In genomic region chr10:88932539-88933256, GRCh38 we compare ENCODE assay signal across 1 cellular context.
TF ChIP-seq lines count a peak whose summit lies in the region.

No MANE protein-coding gene starts in this region.

TF ChIP-seq in HEK293, 187 proteins besides CTCF, POLR2A, EP300 and RAD21 (continued from another document and continues in another):
- TF ChIP-seq ZXDB (tag by site-specific recombination; IDR thresholded peaks at IDR 0.05) = peak; percentile 62; the same call in 1 of the 2 replicates
- no peak for TF ChIP-seq ZNF114 (tag by site-specific recombination; IDR thresholded peaks at IDR 0.05)
- no peak for TF ChIP-seq GLIS2 (tag by site-specific recombination; IDR thresholded peaks at IDR 0.05)
- no peak for TF ChIP-seq ZNF214 (tag by site-specific recombination; IDR thresholded peaks at IDR 0.05; ENCODE audit: borderline replicate concordance)
- TF ChIP-seq SALL2 (tag by site-specific recombination; IDR thresholded peaks at IDR 0.05; ENCODE audit: borderline replicate concordance) = no peak
- TF ChIP-seq ZNF426 (tag by site-specific recombination; IDR thresholded peaks at IDR 0.05) = no peak
- TF ChIP-seq ZNF16 (tag by site-specific recombination; IDR thresholded peaks at IDR 0.05; ENCODE audit: low read depth) = no peak
- 0 out of 2 replicates have a peak, but pooled peaks have one; percentile 15 for TF ChIP-seq KLF10 (tag by site-specific recombination; IDR thresholded peaks at IDR 0.05)
- TF ChIP-seq GFI1B (tag by site-specific recombination; IDR thresholded peaks at IDR 0.05) = peak; percentile 64
- TF ChIP-seq ZNF707 (tag by site-specific recombination; IDR thresholded peaks at IDR 0.05) = no peak
- TF ChIP-seq TCF7L2 (IDR thresholded peaks at IDR 0.05; ENCODE audit: borderline replicate concordance, low read depth, low read length) = no peak
- no peak for TF ChIP-seq ZFP3 (tag by site-specific recombination; IDR thresholded peaks at IDR 0.05; ENCODE audit: low read depth)
- no peak for TF ChIP-seq ZNF549 (tag by site-specific recombination; IDR thresholded peaks at IDR 0.05)
- TF ChIP-seq HOXC10 (CRISPR knock-in tag; IDR thresholded peaks at IDR 0.05) = no peak
- TF ChIP-seq ZNF157 (tag by site-specific recombination; IDR thresholded peaks at IDR 0.05) = no peak
- TF ChIP-seq ZNF10 (tag by site-specific recombination; IDR thresholded peaks at IDR 0.05) = no peak
- no peak for TF ChIP-seq ZNF169 (tag by site-specific recombination; IDR thresholded peaks at IDR 0.05)
- TF ChIP-seq ZNF501 (tag by site-specific recombination; IDR thresholded peaks at IDR 0.05) = no peak
- TF ChIP-seq ZNF843 (tag by site-specific recombination; IDR thresholded peaks at IDR 0.05) = no peak
- TF ChIP-seq IKZF3 (tag by site-specific recombination; IDR thresholded peaks at IDR 0.05) = no peak
- peak; percentile 60; the same call in 1 of the 2 replicates for TF ChIP-seq ZNF24 (tag by site-specific recombination; IDR thresholded peaks at IDR 0.05)
- no peak for TF ChIP-seq ZNF658 (tag by site-specific recombination; IDR thresholded peaks at IDR 0.05)
- no peak for TF ChIP-seq KLF17 (tag by site-specific recombination; IDR thresholded peaks at IDR 0.05)
- TF ChIP-seq ZNF280D (tag by site-specific recombination; IDR thresholded peaks at IDR 0.05) = no peak
- TF ChIP-seq ZNF510 (tag by site-specific recombination; IDR thresholded peaks at IDR 0.05; ENCODE audit: insufficient replicate concordance) = no peak
- TF ChIP-seq ZBTB11 (tag by site-specific recombination; conservative IDR thresholded peaks at IDR 0.05; ENCODE audit: low read depth) = no peak
- TF ChIP-seq ZBTB17 (tag by site-specific recombination; IDR thresholded peaks at IDR 0.05) = peak; percentile 87
- TF ChIP-seq ZNF292 (tag by site-specific recombination; IDR thresholded peaks at IDR 0.05; ENCODE audit: borderline replicate concordance, low read depth) = no peak
- no peak for TF ChIP-seq ZBTB20 (tag by site-specific recombination; IDR thresholded peaks at IDR 0.05)
- no peak; the same call in 1 of the 2 replicates for TF ChIP-seq WT1 (tag by site-specific recombination; IDR thresholded peaks at IDR 0.05)
- TF ChIP-seq ZNF660 (tag by site-specific recombination; IDR thresholded peaks at IDR 0.05) = peak; percentile 80; the same call in 1 of the 2 replicates
- peak; percentile 54 for TF ChIP-seq SCRT2 (tag by site-specific recombination; IDR thresholded peaks at IDR 0.05)
- TF ChIP-seq SP3 (tag by site-specific recombination; IDR thresholded peaks at IDR 0.05) = no peak
- TF ChIP-seq ZBTB44 (tag by site-specific recombination; IDR thresholded peaks at IDR 0.05) = no peak
- TF ChIP-seq ZNF571 (tag by site-specific recombination; IDR thresholded peaks at IDR 0.05) = no peak
- no peak for TF ChIP-seq ZNF830 (tag by site-specific recombination; IDR thresholded peaks at IDR 0.05; ENCODE audit: low read depth)
- TF ChIP-seq ZBTB49 (tag by site-specific recombination; IDR thresholded peaks at IDR 0.05; ENCODE audit: low read depth) = no peak
- TF ChIP-seq ZSCAN16 (tag by site-specific recombination; IDR thresholded peaks at IDR 0.05) = no peak
- no peak for TF ChIP-seq ZNF747 (tag by site-specific recombination; IDR thresholded peaks at IDR 0.05)
- no peak for TF ChIP-seq ZNF391 (tag by site-specific recombination; IDR thresholded peaks at IDR 0.05; ENCODE audit: borderline replicate concordance, low read depth)
- TF ChIP-seq ZBTB7A (tag by site-specific recombination; IDR thresholded peaks at IDR 0.05; ENCODE audit: low read depth) = no peak
- TF ChIP-seq GLIS1 (tag by site-specific recombination; IDR thresholded peaks at IDR 0.05) = no peak
- TF ChIP-seq ZNF558 (tag by site-specific recombination; IDR thresholded peaks at IDR 0.05) = no peak
- TF ChIP-seq ZBTB48 (tag by site-specific recombination; IDR thresholded peaks at IDR 0.05) = no peak
- TF ChIP-seq ZNF76 (tag by site-specific recombination; IDR thresholded peaks at IDR 0.05; ENCODE audit: borderline replicate concordance, low read depth) = no peak
- no peak for TF ChIP-seq ZNF596 (tag by site-specific recombination; IDR thresholded peaks at IDR 0.05)
- TF ChIP-seq ZNF645 (tag by site-specific recombination; IDR thresholded peaks at IDR 0.05) = no peak
- TF ChIP-seq ZNF121 (tag by site-specific recombination; IDR thresholded peaks at IDR 0.05) = no peak
- peak; percentile 53 for TF ChIP-seq SP7 (tag by site-specific recombination; IDR thresholded peaks at IDR 0.05)
- peak; percentile 95 for TF ChIP-seq ZNF654 (tag by site-specific recombination; IDR thresholded peaks at IDR 0.05; ENCODE audit: low read depth)
- no peak for TF ChIP-seq ZNF792 (tag by site-specific recombination; IDR thresholded peaks at IDR 0.05)
- no peak for TF ChIP-seq SCRT1 (tag by site-specific recombination; IDR thresholded peaks at IDR 0.05; ENCODE audit: borderline replicate concordance)
- TF ChIP-seq HOXD13 (CRISPR knock-in tag; IDR thresholded peaks at IDR 0.05; ENCODE audit: borderline replicate concordance) = no peak
- no peak for TF ChIP-seq PATZ1 (tag by site-specific recombination; IDR thresholded peaks at IDR 0.05)
- no peak for TF ChIP-seq ZSCAN23 (tag by site-specific recombination; IDR thresholded peaks at IDR 0.05)
- no peak for TF ChIP-seq ZNF560 (tag by site-specific recombination; IDR thresholded peaks at IDR 0.05; ENCODE audit: borderline replicate concordance)
- no peak for TF ChIP-seq ELK4 (IDR thresholded peaks at IDR 0.05; ENCODE audit: borderline replicate concordance, low read depth, low read length)
- TF ChIP-seq REPIN1 (tag by site-specific recombination; IDR thresholded peaks at IDR 0.05; ENCODE audit: low read depth) = no peak
- TF ChIP-seq ZNF211 (tag by site-specific recombination; IDR thresholded peaks at IDR 0.05; ENCODE audit: low read depth) = no peak
- no peak for TF ChIP-seq ZNF416 (tag by site-specific recombination; IDR thresholded peaks at IDR 0.05)
- TF ChIP-seq YY2 (tag by site-specific recombination; IDR thresholded peaks at IDR 0.05) = no peak
